In the genomic region with DNA sequence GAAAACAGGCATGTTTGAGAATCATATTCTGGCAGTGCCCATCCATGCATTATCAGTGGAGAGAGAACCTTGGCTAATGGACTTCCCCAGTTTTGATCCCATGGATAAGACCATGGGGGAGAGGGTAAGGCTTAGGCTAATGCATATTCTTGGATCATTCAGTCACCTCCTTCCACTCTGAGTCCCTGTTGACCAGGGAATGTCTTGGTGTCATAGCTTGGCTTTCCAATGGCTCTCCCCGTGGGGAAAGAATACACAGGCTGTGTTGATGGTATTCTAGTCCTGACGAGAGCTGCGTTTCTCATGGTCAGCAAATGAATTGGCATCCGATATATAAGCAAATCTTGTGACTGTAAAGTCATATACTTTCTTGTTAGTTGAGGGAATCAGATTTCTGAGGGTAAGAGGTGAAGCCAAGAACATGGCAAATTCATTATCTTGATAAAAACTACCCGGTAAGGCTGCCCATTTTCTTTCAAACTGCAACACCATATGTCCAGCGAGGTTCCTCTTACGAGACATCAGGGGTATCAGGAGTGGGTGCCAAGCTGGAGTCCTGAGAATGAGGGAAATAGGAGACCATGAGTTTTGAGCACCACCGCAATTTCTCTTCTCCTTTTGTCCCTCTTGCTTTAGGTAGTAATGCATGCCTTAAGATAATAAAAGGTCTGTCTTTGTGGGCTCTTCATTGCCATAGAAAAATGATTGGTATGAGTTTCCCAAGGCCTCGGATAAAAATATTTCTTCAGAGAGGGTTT, we compare ENCODE assay signal across 12 cellular contexts.
DNase-seq lines count a peak whose midpoint lies in the region; ATAC-seq and TF ChIP-seq lines count a peak whose summit lies in the region.
"Had no signal": no experiment of that assay in that cellular context is flagged by ENCODE, and none has a peak within 500 bp of the region (broad histone marks: within the 10 kb centered on the region; RNA-seq: fewer than 3 reads in every experiment).

No MANE protein-coding gene starts in this region.

- H3K27ac ChIP-seq in SU-DHL-6 (ENCODE audit: low read depth, low read length): peak overlapping the region; percentile 99
- peak overlapping the region; percentile 100 for H3K27ac ChIP-seq in effector memory CD4-positive, alpha-beta T cell (ENCODE audit: insufficient read depth, low read length, poor library complexity, severe bottlenecking)
- H3K27ac ChIP-seq: GM23248, tibial artery had no signal

- H3K4me1 Mint-ChIP-seq in activated naive CD4-positive, alpha-beta T cell treated with anti-CD3 and anti-CD28 coated beads, Interleukin-2, amount 10 ng/mL, durations not matched to agents 7 days and 5 days: peaks cover 99% of the 10 kb centered on the region

- no peak overlapping the region for H3K9ac ChIP-seq in SU-DHL-6 (ENCODE audit: low read length)
- H3K9ac ChIP-seq: GM23248 had no signal

- no peak overlapping the region for H3K4me3 ChIP-seq in SU-DHL-6 (ENCODE audit: insufficient read depth, low read length, poor library complexity, severe bottlenecking)
- no peak overlapping the region for H3K4me3 ChIP-seq in effector memory CD4-positive, alpha-beta T cell (ENCODE audit: insufficient read depth, low read depth, low read length, poor library complexity, severe bottlenecking)
- H3K4me3 ChIP-seq: GM23248, tibial artery had no signal

- H3K9me2 ChIP-seq in SU-DHL-6 (replicated peaks; ENCODE audit: insufficient read depth, low read length): no peaks in the 10 kb centered on the region

- H3K79me2 ChIP-seq in SU-DHL-6 (ENCODE audit: insufficient read depth, low read length): peaks cover 100% of the 10 kb centered on the region

- H3K4me1 ChIP-seq in effector memory CD4-positive, alpha-beta T cell (ENCODE audit: control insufficient read depth, insufficient read depth, low read length, poor library complexity, severe bottlenecking): peaks cover 86% of the 10 kb centered on the region
- H3K4me1 ChIP-seq: tibial artery had no signal

- peaks cover 88% of the 10 kb centered on the region for H3K36me3 Mint-ChIP-seq in activated naive CD4-positive, alpha-beta T cell treated with anti-CD3 and anti-CD28 coated beads, Interleukin-2, amount 10 ng/mL, durations not matched to agents 7 days and 5 days

- H3K27me3 Mint-ChIP-seq in activated naive CD4-positive, alpha-beta T cell treated with anti-CD3 and anti-CD28 coated beads, Interleukin-2, amount 10 ng/mL, durations not matched to agents 7 days and 5 days: no peaks in the 10 kb centered on the region

- no peak overlapping the region for H3K4me3 Mint-ChIP-seq in activated naive CD4-positive, alpha-beta T cell treated with anti-CD3 and anti-CD28 coated beads, Interleukin-2, amount 10 ng/mL, durations not matched to agents 7 days and 5 days

- CTCF ChIA-PET in activated naive CD4-positive, alpha-beta T cell treated with anti-CD3 and anti-CD28 coated beads, Interleukin-2, amount 10 ng/mL, durations not matched to agents 7 days and 5 days (lab: Charles Lee): interaction anchor here (1.1 kb wide), 1 partner anchor 12 kb away, joined by 3 read pairs; no protein-coding TSS in a partner anchor

- no peak overlapping the region for H2AFZ ChIP-seq in SU-DHL-6 (ENCODE audit: low read depth, low read length, severe bottlenecking)
- H2AFZ ChIP-seq: GM23248 had no signal

- no peaks in the 10 kb centered on the region for H3K9me3 Mint-ChIP-seq in activated naive CD4-positive, alpha-beta T cell treated with anti-CD3 and anti-CD28 coated beads, Interleukin-2, amount 10 ng/mL, durations not matched to agents 7 days and 5 days

- no peaks in the 10 kb centered on the region for H3K9me3 ChIP-seq in SU-DHL-6 (ENCODE audit: insufficient read depth, low read length)
- H3K9me3 ChIP-seq in effector memory CD4-positive, alpha-beta T cell (ENCODE audit: control insufficient read depth, low read length): no peaks in the 10 kb centered on the region
- H3K9me3 ChIP-seq: tibial artery had no signal

- peak overlapping the region; percentile 92 for H3K27ac Mint-ChIP-seq in activated naive CD4-positive, alpha-beta T cell treated with anti-CD3 and anti-CD28 coated beads, Interleukin-2, amount 10 ng/mL, durations not matched to agents 7 days and 5 days

- peaks cover 11% of the 10 kb centered on the region; the same call in 1 of the 2 replicates for H4K20me1 ChIP-seq in SU-DHL-6 (ENCODE audit: low read depth, low read length)

- H3K27me3 ChIP-seq in SU-DHL-6 (ENCODE audit: low read length): no peaks in the 10 kb centered on the region
- no peaks in the 10 kb centered on the region for H3K27me3 ChIP-seq in effector memory CD4-positive, alpha-beta T cell (replicated peaks; ENCODE audit: control insufficient read depth, insufficient read depth, low read length, poor library complexity, severe bottlenecking)
- H3K27me3 ChIP-seq: tibial artery had no signal

- peaks cover 44% of the 10 kb centered on the region for H3F3A ChIP-seq in SU-DHL-6 (ENCODE audit: insufficient read depth)

- ATAC-seq in GM18870 (IDR thresholded peaks at IDR 0.05; ENCODE audit: unreplicated experiment): no peak

- H3K36me3 ChIP-seq in SU-DHL-6 (ENCODE audit: low read length): peaks cover 19% of the 10 kb centered on the region
- H3K36me3 ChIP-seq in effector memory CD4-positive, alpha-beta T cell (ENCODE audit: control insufficient read depth, insufficient read depth, low read length): peaks cover 40% of the 10 kb centered on the region
- H3K36me3 ChIP-seq: tibial artery had no signal

- no peak for TF ChIP-seq CTCF in SU-DHL-6 (IDR thresholded peaks at IDR 0.05; ENCODE audit: insufficient read depth, low read length, poor library complexity, severe bottlenecking)

- DNase-seq in activated naive CD4-positive, alpha-beta T cell treated with anti-CD3 and anti-CD28 coated beads, Interleukin-2, amount 10 ng/mL, durations not matched to agents 7 days and 5 days: no peak
- no peak for DNase-seq in activated naive CD4-positive, alpha-beta T cell treated with anti-CD3 and anti-CD28 coated beads, Interleukin-2, amount 50 U/mL, for 16 hours
- DNase-seq in effector memory CD4-positive, alpha-beta T cell: no peak
- DNase-seq in HuH-7.5 (ENCODE audit: low spot score): no peak
- DNase-seq in NCI-H748 (lab: John Stamatoyannopoulos, UW; ENCODE audit: unreplicated experiment): no peak
- no peak for DNase-seq in SKM-1 treated with dmso at 0.1 percent for 144 hours (lab: John Stamatoyannopoulos, UW; ENCODE audit: unreplicated experiment)
- DNase-seq: GM23248, NCI-H82, SHP77 treated with DMSO at 0.1 percent for 48 hours, tibial artery had no signal

- peak overlapping the region; percentile 98 for H3K4me2 ChIP-seq in SU-DHL-6 (ENCODE audit: low read depth, low read length, poor library complexity, severe bottlenecking)
